Comparison of ENCODE assay signal across 8 cellular contexts in the genomic region with DNA sequence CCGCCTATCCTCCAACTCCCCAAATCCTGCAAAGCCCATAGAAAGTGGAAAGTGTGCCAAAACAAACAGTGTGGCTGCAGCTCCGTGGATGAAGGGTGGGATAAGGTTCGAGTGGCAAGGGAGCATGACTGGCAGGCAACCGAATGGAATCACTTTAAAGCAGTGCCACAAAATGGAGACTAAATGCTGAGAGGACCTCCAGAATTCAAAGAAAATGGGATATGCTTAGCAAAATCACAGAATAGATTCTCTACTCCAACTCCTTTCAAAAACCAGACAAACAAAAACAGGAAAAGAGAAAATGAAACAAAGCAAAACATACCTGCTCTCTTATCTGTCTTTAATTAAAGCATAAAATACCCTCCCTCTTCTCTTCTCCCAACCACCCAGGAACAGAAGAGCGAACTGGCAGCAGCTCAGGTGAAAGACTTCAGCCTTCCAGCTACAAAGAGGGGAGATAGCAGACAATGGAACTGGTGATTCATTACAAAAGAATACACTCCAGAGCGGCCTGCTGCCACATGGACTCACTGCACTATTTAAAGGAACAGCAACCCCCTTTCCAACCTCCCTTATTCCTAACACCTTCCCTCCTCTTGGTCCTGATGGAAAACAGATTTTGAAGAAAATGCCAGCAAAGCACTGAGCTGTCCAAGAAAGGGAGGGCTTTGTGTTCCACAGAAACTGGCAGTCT.
DNase-seq lines count a peak whose midpoint lies in the region; ATAC-seq and TF ChIP-seq lines count a peak whose summit lies in the region.

No MANE protein-coding gene starts in this region.

- CTCF ChIA-PET in RWPE1 (lab: Yijun Ruan, JAX), result interaction anchor here (0.7 to 1.4 kb wide), 3 partner anchors 230 to 395 kb away, joined by 4 read pairs; no protein-coding TSS in a partner anchor
- CTCF ChIA-PET in CD4-positive, alpha-beta T cell (lab: Charles Lee), result interaction anchor here (1.4 kb wide), 1 partner anchor 12 kb away, joined by 3 read pairs; no protein-coding TSS in a partner anchor

- H3K27ac ChIP-seq in HUES64 (ENCODE audit: low read depth, low read length) (peak overlapping the region; percentile 84), RWPE1 (peak overlapping the region; percentile 89), esophagus muscularis mucosa (replicated peaks in 1 of 4) (peak overlapping the region; percentile 68 to 77 (median 76)), muscle layer of colon (ENCODE audit: low read depth, low read length) (peak overlapping the region; percentile 85)
- no peak overlapping the region for H3K27ac ChIP-seq in CD4-positive, alpha-beta T cell (ENCODE audit: low read depth, low read length)

- ATAC-seq in HG03342 (IDR thresholded peaks at IDR 0.05; ENCODE audit: unreplicated experiment), result no peak
- no peak for ATAC-seq in CD4-positive, alpha-beta T cell (ENCODE audit: poor library complexity)

- no peak overlapping the region for H3K4me3 Mint-ChIP-seq in CD4-positive, alpha-beta T cell

- H3K9me3 Mint-ChIP-seq in CD4-positive, alpha-beta T cell, result no peaks in the 10 kb centered on the region

- H3K9ac ChIP-seq in HUES64 (ENCODE audit: low read depth, low read length), result peak overlapping the region; percentile 85
- peak overlapping the region; percentile 18 for H3K9ac ChIP-seq in muscle layer of colon (ENCODE audit: low read length)

- H3K36me3 ChIP-seq in HUES64 (ENCODE audit: insufficient read depth, low read length) (no peaks in the 10 kb centered on the region), esophagus muscularis mucosa (no peaks in the 10 kb centered on the region), muscle layer of colon (ENCODE audit: insufficient read depth, low read length) (no peaks in the 10 kb centered on the region)

- no peaks in the 10 kb centered on the region for H3K9me3 ChIP-seq in HUES64 (ENCODE audit: insufficient read depth, low read depth, low read length)
- H3K9me3 ChIP-seq in esophagus muscularis mucosa, result no peaks in the 10 kb centered on the region
- no peaks in the 10 kb centered on the region for H3K9me3 ChIP-seq in muscle layer of colon (ENCODE audit: low read length)
- H3K9me3 ChIP-seq in CD4-positive, alpha-beta T cell (ENCODE audit: control insufficient read depth, low read length), result no peaks in the 10 kb centered on the region

- no peaks in the 10 kb centered on the region for H3K36me3 Mint-ChIP-seq in CD4-positive, alpha-beta T cell (ENCODE audit: low read depth)

- TF ChIP-seq POLR2A in esophagus muscularis mucosa (IDR thresholded peaks at IDR 0.05; ENCODE audit: low read depth), result no peak

- TF ChIP-seq CTCF in AG10803 (conservative IDR thresholded peaks at IDR 0.05; ENCODE audit: low read length) (no peak), RWPE1 (conservative IDR thresholded peaks at IDR 0.05; ENCODE audit: low read depth) (no peak), esophagus muscularis mucosa (IDR thresholded peaks at IDR 0.05) (no peak)
- TF ChIP-seq CTCF in CD4-positive, alpha-beta T cell (IDR thresholded peaks at IDR 0.05), result no peak

- intact Hi-C loops in esophagus muscularis mucosa (cut with DNase I), result loop anchor here (5.0 kb wide), 2 partner anchors 86 to 209 kb away; no protein-coding TSS in a partner anchor
- intact Hi-C loops in CD4-positive, alpha-beta T cell (cut with DNase I, micrococcal nuclease), result no loop called here

- no peak overlapping the region for H3K27ac Mint-ChIP-seq in CD4-positive, alpha-beta T cell

- H3K27me3 ChIP-seq in HUES64 (ENCODE audit: insufficient read depth, low read length) (no peaks in the 10 kb centered on the region), esophagus muscularis mucosa (no peaks in the 10 kb centered on the region), muscle layer of colon (ENCODE audit: control insufficient read depth in 1 of 2, insufficient read depth in 2 of 2, low read length in 2 of 2) (no peaks in the 10 kb centered on the region)
- H3K27me3 ChIP-seq in CD4-positive, alpha-beta T cell (ENCODE audit: control insufficient read depth, insufficient read depth, low read length), result peaks cover 10% of the 10 kb centered on the region

- peak; percentile 92 for DNase-seq in AG10803 (ENCODE audit: low read depth)
- peak; percentile 75 for DNase-seq in RWPE1 (ENCODE audit: low spot score)
- DNase-seq in esophagus muscularis mucosa (ENCODE audit: extremely low spot score), result no peak
- DNase-seq in CD4-positive, alpha-beta T cell, result no peak
- DNase-seq in stimulated activated CD4-positive, alpha-beta T cell treated with anti-CD3 and anti-CD28 coated beads, Interleukin-4, amount 100 ng/mL, for 1 hour, result no peak

- H3K4me3 ChIP-seq in AG10803 (ENCODE audit: low read length), result peak overlapping the region; percentile 65
- H3K4me3 ChIP-seq in HUES64 (ENCODE audit: low read length), result peak overlapping the region; percentile 54
- peak overlapping the region; percentile 34 to 49 (median 42) for H3K4me3 ChIP-seq in esophagus muscularis mucosa
- peak overlapping the region in 1 of 2 donors; percentile 62 for H3K4me3 ChIP-seq in muscle layer of colon (ENCODE audit: low read depth in 1 of 2, low read length in 2 of 2)

- peaks cover 26% of the 10 kb centered on the region for H3K27me3 Mint-ChIP-seq in CD4-positive, alpha-beta T cell

- 5% methylated on average over 5 of the region's 6 CpGs for WGBS in HUES64
- WGBS in esophagus muscularis mucosa, result 6% methylated on average over 6 of the region's 6 CpGs

- peaks cover 12% of the 10 kb centered on the region for H3K4me1 Mint-ChIP-seq in CD4-positive, alpha-beta T cell (ENCODE audit: low read depth)

- no peak for TF ChIP-seq EP300 in esophagus muscularis mucosa (IDR thresholded peaks at IDR 0.05)

- peaks cover 65% of the 10 kb centered on the region for H3K4me1 ChIP-seq in HUES64 (ENCODE audit: insufficient read depth, low read length)
- peaks cover 74 to 91% (median 79%) of the 10 kb centered on the region in 4 donors for H3K4me1 ChIP-seq in esophagus muscularis mucosa
- peaks cover 62% of the 10 kb centered on the region for H3K4me1 ChIP-seq in muscle layer of colon (ENCODE audit: insufficient read depth, low read length)

- POLR2A ChIA-PET in RWPE1 (lab: Yijun Ruan, JAX; ENCODE audit: low non-redundant PET), result no interaction called here
- POLR2A ChIA-PET in CD4-positive, alpha-beta T cell (lab: Charles Lee), result interaction anchor here (0.6 kb wide), 1 partner anchor 9 kb away, joined by 3 read pairs; no protein-coding TSS in a partner anchor

Comparison
In these comparisons a context has a peak if more than half of its experiments do, and no peak if none do; other contexts are left out.
1. DNase-seq: peak in AG10803 (single experiment) and RWPE1 (single experiment); none in esophagus muscularis mucosa (single experiment), CD4-positive, alpha-beta T cell (0 of 10) and stimulated activated CD4-positive, alpha-beta T cell treated with anti-CD3 and anti-CD28 coated beads, Interleukin-4, amount 100 ng/mL, for 1 hour (single experiment).